In the genomic region with DNA sequence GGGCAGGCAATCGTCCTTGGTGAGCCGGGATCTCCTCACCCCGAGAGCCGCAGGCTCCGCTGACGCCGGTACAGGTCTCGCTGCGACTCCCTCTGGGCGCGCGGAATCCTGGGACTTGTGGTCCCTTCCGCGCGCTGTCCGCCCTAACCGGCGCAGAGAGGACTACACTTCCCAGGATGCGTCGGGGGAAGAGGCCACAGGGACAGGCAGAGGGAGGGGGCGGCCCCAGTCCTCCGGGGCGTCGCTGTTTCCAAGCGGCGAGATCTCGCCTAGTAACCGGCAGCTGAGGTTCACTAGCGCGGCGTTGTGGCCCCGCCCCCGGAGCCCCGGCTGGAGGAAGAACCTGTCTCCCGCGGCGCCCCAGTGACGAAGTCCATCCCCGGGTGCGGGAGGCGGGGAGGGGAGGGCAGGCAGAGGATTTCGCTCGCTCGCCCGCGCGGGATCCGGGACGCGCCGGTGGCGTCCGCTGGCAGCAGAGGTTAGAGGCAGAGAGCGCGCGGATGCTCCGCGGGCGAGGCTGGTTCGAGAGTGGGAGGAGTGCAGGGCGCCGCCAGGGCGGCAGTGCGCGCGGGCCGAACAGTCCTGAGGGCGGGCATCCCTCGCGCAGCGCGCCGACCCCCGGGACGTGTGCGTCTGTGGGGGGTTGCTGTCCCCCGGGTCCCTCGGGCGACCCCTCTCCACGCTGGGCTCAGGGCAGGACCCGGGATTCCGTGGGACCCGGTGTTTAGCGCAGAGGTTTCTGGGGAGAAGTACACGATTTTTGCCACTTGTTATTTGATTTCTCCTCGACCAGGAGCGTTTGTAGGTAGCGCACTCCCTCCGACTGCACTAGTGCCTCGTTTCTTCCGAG, we compare ENCODE assay signal across 8 cellular contexts. TPM values are rescaled to one million over a fixed set of nuclear protein-coding genes. Genes with fewer than 3 reads are reported as not detected.
A peak's percentile ranks its signal among the peaks of the same experiment; 100 is the strongest.
DNase-seq lines count a peak whose midpoint lies in the region; ATAC-seq and TF ChIP-seq lines count a peak whose summit lies in the region.

Gene EML6, plus strand, starts transcription at position 363 of the 850 bp plus-strand sequence. CDS start 1,400 bp downstream, outside the sequence.

- no peaks in the 10 kb centered on the region for H3K9me2 ChIP-seq in SK-N-SH

- peak; percentile 98 for DNase-seq in GM06990 (ENCODE audit: extremely low read depth, insufficient read length)
- peak; percentile 91 for DNase-seq in NCI-H1048 (lab: John Stamatoyannopoulos, UW)
- peak; percentile 98 for DNase-seq in SK-N-SH
- DNase-seq in glomerular visceral epithelial cell (ENCODE audit: extremely low spot score) = peak; percentile 98
- DNase-seq in omental fat pad (ENCODE audit: low spot score) = peak; percentile 89
- DNase-seq in thoracic aorta (ENCODE audit: low spot score) = peak; percentile 93

- no peaks in the 10 kb centered on the region for H3K36me3 Mint-ChIP-seq in activated naive CD8-positive, alpha-beta T cell

- peak within 1 kb of the TSS; percentile 94 for H3K4me3 Mint-ChIP-seq in activated naive CD8-positive, alpha-beta T cell

- peaks cover 31% of the 10 kb centered on the region for H3K27me3 Mint-ChIP-seq in activated naive CD8-positive, alpha-beta T cell

- H3K9me3 ChIP-seq in SK-N-SH (no peaks in the 10 kb centered on the region), thoracic aorta (no peaks in the 10 kb centered on the region)

- H3K79me2 ChIP-seq in SK-N-SH (ENCODE audit: insufficient read depth) = no peaks in the 10 kb centered on the region

- no peaks in the 10 kb centered on the region for H4K20me1 ChIP-seq in SK-N-SH (ENCODE audit: insufficient read depth)

- H3K4me3 ChIP-seq in GM06990 (replicated peaks; ENCODE audit: low read depth, low read length) = peak within 1 kb of the TSS; percentile 88
- peak within 1 kb of the TSS; percentile 82 to 86 for H3K4me3 ChIP-seq in SK-N-SH (ENCODE audit: low read depth in 2 of 2, low read length in 1 of 2)
- H3K4me3 ChIP-seq in thoracic aorta = peak within 1 kb of the TSS; percentile 79

- peak within 1 kb of the TSS; percentile 90 for H3K4me2 ChIP-seq in SK-N-SH

- H3K27ac ChIP-seq in SK-N-SH (ENCODE audit: low read depth in 2 of 2, low read length in 1 of 2) (peak within 1 kb of the TSS; percentile 48 to 89; a peak in 3 of 4 replicates), thoracic aorta (peak within 1 kb of the TSS; percentile 60 to 68)

- H3K4me1 ChIP-seq in SK-N-SH (ENCODE audit: control insufficient read depth in 1 of 2, insufficient read depth in 2 of 2, low read depth in 1 of 2, low read length in 1 of 2) (peaks cover 0 to 10% of the 10 kb centered on the region in 2 experiments; a peak in 2 of 4 replicates), thoracic aorta (ENCODE audit: control insufficient read depth in 1 of 2, low read depth in 2 of 2) (peaks cover 0 to 12% of the 10 kb centered on the region in 2 donors)

- POLR2A ChIA-PET in SK-N-SH (lab: Yijun Ruan, JAX) = interaction anchor here (0.6 to 1.6 kb wide), 3 partner anchors 115 to 753 kb away, joined by 3 to 8 read pairs (median 4); partner anchors contain the start of gene PSME4

- H3K27ac Mint-ChIP-seq in activated naive CD8-positive, alpha-beta T cell = peak within 1 kb of the TSS; percentile 69

- no peaks in the 10 kb centered on the region for H3K9me3 Mint-ChIP-seq in activated naive CD8-positive, alpha-beta T cell (ENCODE audit: low read depth)

- H3K27me3 ChIP-seq in GM06990 (replicated peaks; ENCODE audit: control insufficient read depth, insufficient read depth, low read length) = peaks cover 2% of the 10 kb centered on the region
- no peaks in the 10 kb centered on the region; the same call in 1 of the 2 replicates for H3K27me3 ChIP-seq in SK-N-SH (ENCODE audit: insufficient read depth)
- H3K27me3 ChIP-seq in thoracic aorta (replicated peaks; ENCODE audit: insufficient read depth) = no peaks in the 10 kb centered on the region

- CTCF ChIA-PET in SK-N-SH (lab: Yijun Ruan, JAX) = interaction anchor here (0.6 to 1.9 kb wide), 15 partner anchors 10 to 616 kb away, joined by 3 to 14 read pairs (median 4); no protein-coding TSS in a partner anchor

- no peak; a peak in 2 of 4 replicates for TF ChIP-seq EP300 in SK-N-SH (IDR thresholded peaks at IDR 0.05; ENCODE audit: borderline replicate concordance in 1 of 2, low read depth in 1 of 2, low read length in 1 of 2)

- peaks cover 14% of the 10 kb centered on the region for H3K4me1 Mint-ChIP-seq in activated naive CD8-positive, alpha-beta T cell (ENCODE audit: low read depth)

- under 1% methylated on average over 37 of the region's 91 CpGs for WGBS in SK-N-SH (ENCODE audit: low lambda C conversion rate)

- no peak for TF ChIP-seq RAD21 in SK-N-SH (IDR thresholded peaks at IDR 0.05; ENCODE audit: low read length)

- H2AFZ ChIP-seq in SK-N-SH (ENCODE audit: low read depth) = peak within 1 kb of the TSS; percentile 97

- TF ChIP-seq CTCF in GM06990 (IDR thresholded peaks at IDR 0.05; ENCODE audit: insufficient read depth, low read length, poor library complexity, severe bottlenecking) = peak; percentile 28
- TF ChIP-seq CTCF in SK-N-SH (IDR thresholded peaks at IDR 0.05) = peak; percentile 42
- TF ChIP-seq CTCF in omental fat pad (IDR thresholded peaks at IDR 0.05) = no peak
- peak; percentile 44 for TF ChIP-seq CTCF in thoracic aorta (IDR thresholded peaks at IDR 0.05)

- peak within 1 kb of the TSS; percentile 71 for H3K9ac ChIP-seq in SK-N-SH

- peak; percentile 98 for ATAC-seq in HG02588 (IDR thresholded peaks at IDR 0.05; ENCODE audit: unreplicated experiment)
- peak; percentile 99 for ATAC-seq in omental fat pad (ENCODE audit: low FRiP score)
- ATAC-seq in thoracic aorta (ENCODE audit: insufficient number of reproducible peaks, low FRiP score, low read depth) = peak; percentile 99

- H3F3A ChIP-seq in SK-N-SH (replicated peaks; ENCODE audit: insufficient read depth) = peaks cover 6% of the 10 kb centered on the region

- H3K36me3 ChIP-seq in GM06990 (ENCODE audit: control insufficient read depth, insufficient read depth, low read length) = no peaks in the 10 kb centered on the region
- H3K36me3 ChIP-seq in SK-N-SH (replicated peaks in 1 of 2; ENCODE audit: control insufficient read depth in 1 of 2, insufficient read depth in 2 of 2, low read length in 1 of 2) = no peaks in the 10 kb centered on the region
- H3K36me3 ChIP-seq in thoracic aorta = no peaks in the 10 kb centered on the region

TF ChIP-seq in SK-N-SH, 30 proteins besides CTCF, POLR2A, EP300 and RAD21 (continues in another document):
- peak; percentile 94 for TF ChIP-seq RFX5 (IDR thresholded peaks at IDR 0.05; ENCODE audit: low read length)
- peak; percentile 92 for TF ChIP-seq MXI1 (IDR thresholded peaks at IDR 0.05; ENCODE audit: low read depth, low read length)
- TF ChIP-seq GABPA (IDR thresholded peaks at IDR 0.05; ENCODE audit: low read depth) = peak; percentile 19; the same call in 1 of the 2 replicates
- 0 out of 2 replicates have a peak, but pooled peaks have one; percentile 32 for TF ChIP-seq USF1 (IDR thresholded peaks at IDR 0.05; ENCODE audit: borderline replicate concordance, low read depth)
- TF ChIP-seq SIN3A (IDR thresholded peaks at IDR 0.05; ENCODE audit: borderline replicate concordance, low read depth, low read length) = no peak
- TF ChIP-seq TEAD4 (IDR thresholded peaks at IDR 0.05; ENCODE audit: borderline replicate concordance, insufficient read depth) = no peak
- peak; percentile 25; the same call in 1 of the 2 replicates for TF ChIP-seq TCF12 (IDR thresholded peaks at IDR 0.05)
- TF ChIP-seq, protein P1, sequence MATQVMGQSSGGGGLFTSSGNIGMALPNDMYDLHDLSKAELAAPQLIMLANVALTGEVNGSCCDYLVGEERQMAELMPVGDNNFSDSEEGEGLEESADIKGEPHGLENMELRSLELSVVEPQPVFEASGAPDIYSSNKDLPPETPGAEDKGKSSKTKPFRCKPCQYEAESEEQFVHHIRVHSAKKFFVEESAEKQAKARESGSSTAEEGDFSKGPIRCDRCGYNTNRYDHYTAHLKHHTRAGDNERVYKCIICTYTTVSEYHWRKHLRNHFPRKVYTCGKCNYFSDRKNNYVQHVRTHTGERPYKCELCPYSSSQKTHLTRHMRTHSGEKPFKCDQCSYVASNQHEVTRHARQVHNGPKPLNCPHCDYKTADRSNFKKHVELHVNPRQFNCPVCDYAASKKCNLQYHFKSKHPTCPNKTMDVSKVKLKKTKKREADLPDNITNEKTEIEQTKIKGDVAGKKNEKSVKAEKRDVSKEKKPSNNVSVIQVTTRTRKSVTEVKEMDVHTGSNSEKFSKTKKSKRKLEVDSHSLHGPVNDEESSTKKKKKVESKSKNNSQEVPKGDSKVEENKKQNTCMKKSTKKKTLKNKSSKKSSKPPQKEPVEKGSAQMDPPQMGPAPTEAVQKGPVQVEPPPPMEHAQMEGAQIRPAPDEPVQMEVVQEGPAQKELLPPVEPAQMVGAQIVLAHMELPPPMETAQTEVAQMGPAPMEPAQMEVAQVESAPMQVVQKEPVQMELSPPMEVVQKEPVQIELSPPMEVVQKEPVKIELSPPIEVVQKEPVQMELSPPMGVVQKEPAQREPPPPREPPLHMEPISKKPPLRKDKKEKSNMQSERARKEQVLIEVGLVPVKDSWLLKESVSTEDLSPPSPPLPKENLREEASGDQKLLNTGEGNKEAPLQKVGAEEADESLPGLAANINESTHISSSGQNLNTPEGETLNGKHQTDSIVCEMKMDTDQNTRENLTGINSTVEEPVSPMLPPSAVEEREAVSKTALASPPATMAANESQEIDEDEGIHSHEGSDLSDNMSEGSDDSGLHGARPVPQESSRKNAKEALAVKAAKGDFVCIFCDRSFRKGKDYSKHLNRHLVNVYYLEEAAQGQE (IDR thresholded peaks at IDR 0.05; ENCODE audit: low read depth, low read length) = no peak
- peak; percentile 47; the same call in 1 of the 2 replicates for TF ChIP-seq YY1 (IDR thresholded peaks at IDR 0.05; ENCODE audit: low read depth)
- peak; percentile 44; the same call in 1 of the 2 replicates for TF ChIP-seq ELF1 (IDR thresholded peaks at IDR 0.05)
- no peak for TF ChIP-seq FOXJ3 (CRISPR knock-in tag; IDR thresholded peaks at IDR 0.05)
- TF ChIP-seq MAX (IDR thresholded peaks at IDR 0.05; ENCODE audit: low read depth) = peak; percentile 17; the same call in 1 of the 2 replicates
- TF ChIP-seq RCOR1 (IDR thresholded peaks at IDR 0.05; ENCODE audit: low read length) = no peak

RNA-seq across cellular contexts. Expression of gene EML6, which starts in this region (rescaled TPM):
- 1.1 and 1.6 TPM in 2 replicates for polyA plus RNA-seq in SK-N-SH (2012; rRNA removed)
- 1.2 and 1.3 TPM in 2 replicates for polyA plus RNA-seq in SK-N-SH (2012; cell fraction: cytosol; rRNA removed)
- polyA plus RNA-seq in SK-N-SH (2012; cell fraction: nucleus; rRNA removed) = 4.7 and 5.3 TPM in 2 replicates
- total RNA-seq in omental fat pad = 1 to 10 TPM in 3 of 4 donors, under 1 TPM in 1; 0.63 to 9.0 (median 1.2) TPM
- under 1 TPM; 0.81 to 0.92 TPM for total RNA-seq in thoracic aorta

Comparison
In these comparisons a context has a peak if more than half of its experiments do, and no peak if none do; other contexts are left out.
1. Peak in every context shown above with its lines: DNase-seq, ATAC-seq, H3K4me3 ChIP-seq and H3K27ac ChIP-seq.
2. Peak in DNase-seq, ATAC-seq, H3K4me3 ChIP-seq and H3K27ac ChIP-seq in thoracic aorta; RNA of the gene not detected or under 1 TPM.
3. CTCF ChIP-seq: peak in GM06990 (single experiment), SK-N-SH (single experiment) and thoracic aorta (single experiment); none in omental fat pad (0 of 3).